In the genomic region with DNA sequence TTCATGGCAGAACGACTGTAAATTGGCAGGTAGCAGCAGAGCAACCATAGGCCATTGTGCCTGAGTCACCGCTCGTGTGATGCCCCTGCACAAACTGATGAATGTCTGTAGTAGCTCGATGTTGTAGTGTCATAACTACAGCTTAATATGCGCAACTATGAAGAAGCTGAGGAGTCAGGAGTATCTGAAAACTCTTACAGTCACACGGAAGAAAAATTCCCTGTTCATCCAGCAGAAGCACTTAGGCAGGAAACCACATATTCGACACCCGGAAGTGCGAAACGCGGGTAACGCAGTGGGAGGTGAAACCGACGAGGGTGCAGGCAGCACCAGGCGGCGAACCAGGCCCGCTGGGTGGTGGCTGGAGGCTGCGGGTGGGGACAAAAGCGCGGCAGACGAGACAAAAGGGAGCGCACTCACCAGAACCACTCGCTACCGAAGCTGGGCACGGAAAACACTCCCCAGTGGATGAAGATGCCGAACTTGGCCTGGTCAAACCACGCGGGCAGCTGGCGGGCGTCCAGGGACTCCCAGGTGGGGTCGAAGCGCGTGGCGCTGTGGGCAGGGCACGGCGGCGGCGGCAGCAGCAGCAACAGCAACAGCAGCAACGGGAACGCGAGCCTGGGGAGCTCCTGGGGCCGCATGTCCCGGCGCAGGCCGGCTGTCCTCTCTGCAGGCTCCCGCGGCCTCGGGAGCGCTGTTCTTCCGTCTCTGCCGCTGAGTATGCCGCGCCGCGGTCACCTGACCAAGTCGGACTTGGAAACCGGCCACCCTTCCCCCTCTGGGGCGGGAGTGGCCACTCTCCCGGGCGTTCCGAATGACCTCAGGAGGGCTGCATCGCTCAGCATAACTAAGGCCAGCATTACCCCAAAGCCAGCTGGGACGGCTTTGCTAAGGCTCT, we compare ENCODE assay signal across 8 cellular contexts. TPM values are rescaled to one million over a fixed set of nuclear protein-coding genes. Genes with fewer than 3 reads are reported as not detected.
DNase-seq lines count a peak whose midpoint lies in the region; ATAC-seq and TF ChIP-seq lines count a peak whose summit lies in the region.

TSS of gene FUCA2 (minus strand) at position 730 of the 901 bp plus-strand sequence. CDS start at position 644, 86 bp downstream.

- peak in 2 of 4 donors; percentile 66 to 80 for TF ChIP-seq POLR2A in esophagus squamous epithelium (IDR thresholded peaks at IDR 0.05)

- 3 to 7% methylated on average over 24 to 28 of the region's 63 CpGs for WGBS in esophagus squamous epithelium, 2 donors

- peaks cover 0 to 15% (median 0%) of the 10 kb centered on the region in 3 donors for H3K36me3 ChIP-seq in esophagus squamous epithelium
- peaks cover 8 to 10% of the 10 kb centered on the region in 2 donors for H3K36me3 ChIP-seq in muscle layer of duodenum (ENCODE audit: control insufficient read depth in 1 of 2, insufficient read depth in 2 of 2, low read length in 2 of 2)

- H3K9me3 ChIP-seq in esophagus squamous epithelium (no peaks in the 10 kb centered on the region), muscle layer of duodenum (ENCODE audit: control insufficient read depth in 1 of 2, low read length in 2 of 2) (no peaks in the 10 kb centered on the region)

- DNase-seq in AG09319 (ENCODE audit: extremely low read depth, low read depth): peak; percentile 75
- peak; percentile 50 for DNase-seq in OCI-M2 (lab: John Stamatoyannopoulos, UW; ENCODE audit: unreplicated experiment)
- peak; percentile 49 for DNase-seq in activated T-helper 1 cell treated with Interleukin-2 at 50 U/mL for 16 hours (ENCODE audit: low read depth)
- peak; percentile 22 for DNase-seq in esophagus squamous epithelium (lab: John Stamatoyannopoulos, UW)
- DNase-seq in stimulated activated CD8-positive, alpha-beta memory T cell treated with anti-CD3 and anti-CD28 coated beads, Interleukin-7, amount 100 ng/mL, for 1 hour (ENCODE audit: low read depth in 2 of 2): peak; percentile 27 to 41

- H3K4me3 ChIP-seq in esophagus squamous epithelium: peak within 1 kb of the TSS; percentile 49 to 86 (median 86)
- peak within 1 kb of the TSS; percentile 73 to 82 for H3K4me3 ChIP-seq in muscle layer of duodenum (ENCODE audit: low read depth in 1 of 2, low read length in 2 of 2)

- H3K27ac ChIP-seq in esophagus squamous epithelium (peak within 1 kb of the TSS; percentile 77 to 94 (median 92)), muscle layer of duodenum (ENCODE audit: low read length) (peak within 1 kb of the TSS; percentile 62)

- H3K27me3 ChIP-seq in esophagus squamous epithelium (no peaks in the 10 kb centered on the region), muscle layer of duodenum (ENCODE audit: low read depth, low read length) (no peaks in the 10 kb centered on the region)

- H3K4me1 ChIP-seq in esophagus squamous epithelium (peaks cover 4 to 52% (median 16%) of the 10 kb centered on the region in 3 donors), muscle layer of duodenum (ENCODE audit: control insufficient read depth in 1 of 2, insufficient read depth in 2 of 2, low read length in 2 of 2) (peaks cover 0 to 38% of the 10 kb centered on the region in 2 donors)

- TF ChIP-seq CTCF in AG09319 (IDR thresholded peaks at IDR 0.05; ENCODE audit: low read depth, low read length): no peak
- peak in 3 of 6 experiments; percentile 4 to 12 (median 6) for TF ChIP-seq CTCF in esophagus squamous epithelium (IDR thresholded peaks at IDR 0.05)

- intact Hi-C loops in esophagus squamous epithelium (cut with DNase I): no loop called here

- ATAC-seq in GM18909 (IDR thresholded peaks at IDR 0.05; ENCODE audit: poor library complexity, unreplicated experiment) (peak; percentile 61), HG03175 (IDR thresholded peaks at IDR 0.05; ENCODE audit: unreplicated experiment) (peak; percentile 68)

RNA-seq across cellular contexts. Expression of gene FUCA2, which starts in this region (rescaled TPM):
- 10 to 100 TPM; 10.5 to 21.6 (median 18.4) TPM for total RNA-seq in esophagus squamous epithelium

Comparison
In these comparisons a context has a peak if more than half of its experiments do, and no peak if none do; other contexts are left out.
1. Peak in every context shown above with its lines: DNase-seq, ATAC-seq, H3K4me3 ChIP-seq and H3K27ac ChIP-seq.
2. DNase-seq: peak in every context shown above with its lines; median percentile 75 in AG09319; 50 in OCI-M2; 49 in activated T-helper 1 cell treated with Interleukin-2 at 50 U/mL for 16 hours; 34 in stimulated activated CD8-positive, alpha-beta memory T cell treated with anti-CD3 and anti-CD28 coated beads, Interleukin-7, amount 100 ng/mL, for 1 hour; 22 in esophagus squamous epithelium.